In the genomic region with DNA sequence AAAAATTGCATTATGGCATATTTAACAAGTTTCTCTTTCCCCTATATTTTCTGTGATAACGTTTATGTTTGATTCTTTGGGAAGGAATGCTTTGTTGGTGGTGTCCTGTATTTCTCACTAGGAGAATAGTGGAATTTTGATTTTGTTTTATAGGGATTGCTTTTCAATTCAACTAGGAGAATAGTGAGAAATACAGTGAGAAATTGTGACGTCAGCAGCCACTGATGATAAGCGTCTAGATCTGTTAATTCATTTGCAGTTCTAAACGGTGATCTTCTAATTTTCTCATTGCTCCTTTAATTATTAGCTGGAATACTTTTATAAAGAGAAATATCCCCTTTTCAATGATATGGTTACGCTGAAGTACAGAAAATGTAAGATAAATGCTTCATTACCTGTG, we compare ENCODE assay signal across 25 cellular contexts.
"Had no signal": no experiment of that assay in that cellular context is flagged by ENCODE, and none has a peak within 500 bp of the region (broad histone marks: within the 10 kb centered on the region; RNA-seq: fewer than 3 reads in every experiment).

No MANE protein-coding gene starts in this region.

- DNase-seq: dorsolateral prefrontal cortex; effector CD4-positive, alpha-beta T cell; foreskin fibroblast; gastrocnemius medialis; head of caudate nucleus; kidney; sigmoid colon; stimulated activated CD4-positive, alpha-beta T cell treated with anti-CD3 and anti-CD28 coated beads, Interleukin-2, amount 100 ng/mL, for 24 hours; stimulated activated CD4-positive, alpha-beta T cell treated with anti-CD3 and anti-CD28 coated beads, Interleukin-4, amount 100 ng/mL, for 24 hours; upper lobe of left lung had no signal

- H3K9me3 Mint-ChIP-seq: memory B cell; nephron; neural progenitor cell; stimulated activated effector memory CD8-positive, alpha-beta T cell treated with anti-CD3 and anti-CD28 coated beads, Interleukin-12 subunit alpha, Interleukin-12 subunit beta, amount 100 ng/mL, for 72 hours; stimulated activated naive CD8-positive, alpha-beta T cell treated with anti-CD3 and anti-CD28 coated beads, Interleukin-15, Interleukin-2, amounts not matched to agents 100 ng/mL and 50 ng/mL, for 24 hours had no signal

- H3K27ac ChIP-seq: dorsolateral prefrontal cortex, epithelial cell of prostate, gastrocnemius medialis, neural progenitor cell, prostate gland, right atrium auricular region, sigmoid colon, thoracic aorta, tibial nerve, upper lobe of left lung had no signal

- ATAC-seq: esophagus mucosa; gastrocnemius medialis; left lobe of liver; stimulated activated effector memory CD8-positive, alpha-beta T cell treated with anti-CD3 and anti-CD28 coated beads, Interleukin-12 subunit alpha, Interleukin-12 subunit beta, amount 100 ng/mL, for 72 hours had no signal

- H2AFZ ChIP-seq: neural progenitor cell had no signal

- H3K27me3 ChIP-seq: dorsolateral prefrontal cortex, gastrocnemius medialis, neural progenitor cell, right atrium auricular region, sigmoid colon, tibial nerve, upper lobe of left lung had no signal

- FAIRE-seq: colon, kidney, urothelium cell line had no signal

- H3K4me2 ChIP-seq: neural progenitor cell had no signal

- H3K9me3 ChIP-seq: gastrocnemius medialis, prostate gland, right atrium auricular region, sigmoid colon, thoracic aorta, tibial nerve, upper lobe of left lung had no signal

- H3K36me3 ChIP-seq: gastrocnemius medialis, neural progenitor cell, prostate gland, right atrium auricular region, sigmoid colon, thoracic aorta, upper lobe of left lung had no signal

- H3K36me3 Mint-ChIP-seq: neural progenitor cell; stimulated activated effector memory CD8-positive, alpha-beta T cell treated with anti-CD3 and anti-CD28 coated beads, Interleukin-12 subunit alpha, Interleukin-12 subunit beta, amount 100 ng/mL, for 72 hours had no signal

- H3K4me3 ChIP-seq: dorsolateral prefrontal cortex, gastrocnemius medialis, lung, neural progenitor cell, prostate gland, right atrium auricular region, sigmoid colon, thoracic aorta, tibial nerve, upper lobe of left lung had no signal

- H3K9ac ChIP-seq: neural progenitor cell had no signal

- H3K4me1 ChIP-seq: neural progenitor cell had no signal

- H3K27ac Mint-ChIP-seq: memory B cell, nephron, neural progenitor cell had no signal

- H3K27me3 Mint-ChIP-seq: stimulated activated naive CD8-positive, alpha-beta T cell treated with anti-CD3 and anti-CD28 coated beads, Interleukin-15, Interleukin-2, amounts not matched to agents 100 ng/mL and 50 ng/mL, for 24 hours had no signal

- H3K4me3 Mint-ChIP-seq: memory B cell; nephron; neural progenitor cell; stimulated activated effector memory CD8-positive, alpha-beta T cell treated with anti-CD3 and anti-CD28 coated beads, Interleukin-12 subunit alpha, Interleukin-12 subunit beta, amount 100 ng/mL, for 72 hours had no signal
